In genomic region chr16:85506358-85506911, GRCh38 we compare ENCODE assay signal across 38 cellular contexts.
"Had no signal": no experiment of that assay in that cellular context is flagged by ENCODE, and none has a peak within 500 bp of the region (broad histone marks: within the 10 kb centered on the region; RNA-seq: fewer than 3 reads in every experiment).

No MANE protein-coding gene starts in this region.

- H3K4me3 Mint-ChIP-seq: activated CD4-positive, alpha-beta T cell treated with anti-CD3 and anti-CD28 coated beads, Interleukin-2, amount 10 ng/mL, durations not matched to agents 24 days and 14 days; activated CD8-positive, alpha-beta T cell treated with anti-CD3 and anti-CD28 coated beads for 36 hours; activated naive CD8-positive, alpha-beta T cell treated with anti-CD3 and anti-CD28 coated beads for 36 hours; activated T-cell treated with anti-CD3 and anti-CD28 coated beads, Interleukin-2, amount 50 U/mL, for 72 hours; activated T-helper 17 cell treated with anti-CD3 and anti-CD28 coated beads, Interleukin-2, amount 50 U/mL, for 72 hours; central memory CD8-positive, alpha-beta T cell had no signal

- H3K9me3 ChIP-seq: MG63, Peyer's patch, SJSA1 had no signal

- H3K4me1 Mint-ChIP-seq: activated CD4-positive, alpha-beta T cell treated with anti-CD3 and anti-CD28 coated beads, Interleukin-2, amount 10 ng/mL, durations not matched to agents 24 days and 14 days; activated naive CD8-positive, alpha-beta T cell treated with anti-CD3 and anti-CD28 coated beads for 36 hours; activated T-helper 17 cell treated with anti-CD3 and anti-CD28 coated beads, Interleukin-2, amount 50 U/mL, for 72 hours; central memory CD8-positive, alpha-beta T cell had no signal

- H3K27me3 Mint-ChIP-seq: activated CD4-positive, alpha-beta T cell treated with anti-CD3 and anti-CD28 coated beads, Interleukin-2, amount 10 ng/mL, durations not matched to agents 24 days and 14 days; activated CD8-positive, alpha-beta T cell treated with anti-CD3 and anti-CD28 coated beads for 36 hours; activated naive CD8-positive, alpha-beta T cell treated with anti-CD3 and anti-CD28 coated beads for 36 hours; activated T-helper 17 cell treated with anti-CD3 and anti-CD28 coated beads, Interleukin-2, amount 50 U/mL, for 72 hours had no signal

- H3K27ac Mint-ChIP-seq: activated CD4-positive, alpha-beta T cell treated with anti-CD3 and anti-CD28 coated beads, Interleukin-2, amount 10 ng/mL, durations not matched to agents 24 days and 14 days; activated CD8-positive, alpha-beta T cell treated with anti-CD3 and anti-CD28 coated beads for 36 hours; activated naive CD8-positive, alpha-beta T cell treated with anti-CD3 and anti-CD28 coated beads for 36 hours; activated T-cell treated with anti-CD3 and anti-CD28 coated beads, Interleukin-2, amount 50 U/mL, for 72 hours; activated T-helper 17 cell treated with anti-CD3 and anti-CD28 coated beads, Interleukin-2, amount 50 U/mL, for 72 hours had no signal

- ATAC-seq: activated CD8-positive, alpha-beta T cell treated with anti-CD3 and anti-CD28 coated beads for 36 hours; activated T-cell treated with anti-CD3 and anti-CD28 coated beads, Interleukin-2, amount 50 U/mL, for 72 hours; activated T-helper 17 cell treated with anti-CD3 and anti-CD28 coated beads, Interleukin-2, amount 50 U/mL, for 72 hours; PC-3 had no signal

- H3K27ac ChIP-seq: cardiac muscle cell, Peyer's patch, SJSA1, WERI-Rb-1 had no signal

- DNase-seq: activated CD4-positive, alpha-beta T cell treated with anti-CD3 and anti-CD28 coated beads for 1 hour; activated CD4-positive, alpha-beta T cell treated with anti-CD3 and anti-CD28 coated beads, Interleukin-2, amount 10 ng/mL, durations not matched to agents 24 days and 14 days; activated CD4-positive, alpha-beta T cell treated with anti-CD3 and anti-CD28 coated beads, Interleukin-2, amount 50 U/mL, for 4 hours; activated CD4-positive, CD25-positive, alpha-beta regulatory T cell; activated CD8-positive, alpha-beta T cell treated with anti-CD3 and anti-CD28 coated beads for 36 hours; activated effector memory CD4-positive, alpha-beta T cell treated with anti-CD3 and anti-CD28 coated beads, Interleukin-2, amount 50 U/mL, for 16 hours; activated naive CD4-positive, alpha-beta T cell; activated naive CD4-positive, alpha-beta T cell treated with anti-CD3 and anti-CD28 coated beads, Interleukin-2, amount 50 U/mL, for 16 hours; activated naive CD8-positive, alpha-beta T cell treated with anti-CD3 and anti-CD28 coated beads for 36 hours; activated T-cell treated with anti-CD3 and anti-CD28 coated beads, Interleukin-2, amount 50 U/mL, for 1 hour; activated T-cell treated with anti-CD3 and anti-CD28 coated beads, Interleukin-2, amount 50 U/mL, for 72 hours; amniotic stem cell; aorta; Kasumi-1; KG1; MG63; NCI-H1048; NCI-H1105 treated with DMSO at 0.1 percent for 48 hours; NCI-H1436; NCI-H1694; NCI-H2029; NCI-H510A; NCI-H526; NCI-H748 treated with DMSO at 0.1 percent for 48 hours; NK-92 treated with Interleukin-12 subunit alpha and Interleukin-12 subunit beta, amount 100 ng/mL, for 24 hours; PC-3; Peyer's patch; RPMI8226; SHP77 treated with DMSO at 0.1 percent for 48 hours; SW 1271; T-helper 1 cell; T-helper 2 cell; T-helper 9 cell; WERI-Rb-1 had no signal

- H3K4me1 ChIP-seq: Peyer's patch, SJSA1 had no signal

- H3K27me3 ChIP-seq: cardiac muscle cell, MG63, Peyer's patch, SJSA1 had no signal

- H3K36me3 ChIP-seq: cardiac muscle cell, MG63, Peyer's patch, SJSA1, WERI-Rb-1 had no signal

- H3K9me3 Mint-ChIP-seq: activated CD4-positive, alpha-beta T cell treated with anti-CD3 and anti-CD28 coated beads, Interleukin-2, amount 10 ng/mL, durations not matched to agents 24 days and 14 days; activated CD8-positive, alpha-beta T cell treated with anti-CD3 and anti-CD28 coated beads for 36 hours; activated naive CD8-positive, alpha-beta T cell treated with anti-CD3 and anti-CD28 coated beads for 36 hours; activated T-cell treated with anti-CD3 and anti-CD28 coated beads, Interleukin-2, amount 50 U/mL, for 72 hours; activated T-helper 17 cell treated with anti-CD3 and anti-CD28 coated beads, Interleukin-2, amount 50 U/mL, for 72 hours; central memory CD8-positive, alpha-beta T cell had no signal

- H3K36me3 Mint-ChIP-seq: activated naive CD8-positive, alpha-beta T cell treated with anti-CD3 and anti-CD28 coated beads for 36 hours had no signal

- H3K4me3 ChIP-seq: cardiac muscle cell, MG63, Peyer's patch, SJSA1 had no signal
